ENCODE assay signal across 19 cellular contexts in the genomic region with DNA sequence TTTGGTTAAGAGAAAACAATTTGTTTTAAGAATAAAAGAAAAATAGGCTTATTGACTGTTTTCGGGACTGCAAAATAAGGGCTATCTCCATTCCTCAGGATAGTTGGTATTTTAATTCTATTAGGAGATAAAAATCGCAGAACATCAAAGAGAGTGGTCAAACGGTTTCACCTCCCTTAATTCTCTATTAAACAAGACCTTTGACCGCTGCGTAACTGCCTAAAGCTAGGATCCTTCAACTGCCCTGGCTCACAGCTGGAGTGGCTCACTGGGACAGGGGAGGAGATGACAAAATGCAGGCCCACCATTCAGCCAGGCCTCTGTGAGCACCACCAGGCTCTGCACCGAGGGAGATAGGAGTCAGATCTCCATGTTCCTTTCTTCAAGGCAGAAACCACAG.
DNase-seq lines count a peak whose midpoint lies in the region; ATAC-seq, FAIRE-seq and TF ChIP-seq lines count a peak whose summit lies in the region.
"Had no signal": no experiment of that assay in that cellular context is flagged by ENCODE, and none has a peak within 500 bp of the region (broad histone marks: within the 10 kb centered on the region; RNA-seq: fewer than 3 reads in every experiment).

No MANE protein-coding gene starts in this region.

- H3K36me3 ChIP-seq in endodermal cell (ENCODE audit: control insufficient read depth, insufficient read depth, low read length): no peaks in the 10 kb centered on the region
- H3K36me3 ChIP-seq in mesendoderm (ENCODE audit: control insufficient read depth, insufficient read depth, low read length): no peaks in the 10 kb centered on the region
- no peaks in the 10 kb centered on the region for H3K36me3 ChIP-seq in small intestine (ENCODE audit: control insufficient read depth in 2 of 2, insufficient read depth in 2 of 2, low read length in 2 of 2)
- H3K36me3 ChIP-seq: HAP-1 had no signal

- H3K4me1 ChIP-seq in endodermal cell (ENCODE audit: control insufficient read depth, insufficient read depth, low read length) (peaks cover 7% of the 10 kb centered on the region), mesendoderm (ENCODE audit: control insufficient read depth, low read depth, low read length) (no peaks in the 10 kb centered on the region), small intestine (ENCODE audit: control insufficient read depth in 2 of 2, insufficient read depth in 1 of 2, low read depth in 1 of 2, low read length in 1 of 2) (no peaks in the 10 kb centered on the region)
- H3K4me1 ChIP-seq: HAP-1 had no signal

- no peak overlapping the region for H4K8ac ChIP-seq in mesendoderm (ENCODE audit: low read depth, low read length)

- no peak overlapping the region for H3K56ac ChIP-seq in mesendoderm (ENCODE audit: low read length)

- no peak overlapping the region for H2AK5ac ChIP-seq in mesendoderm (ENCODE audit: low read length)

- no peak overlapping the region for H3K9ac ChIP-seq in endodermal cell (ENCODE audit: extremely low read depth, low read length, poor library complexity, severe bottlenecking)
- H3K9ac ChIP-seq in mesendoderm (ENCODE audit: low read length): no peak overlapping the region
- H3K9ac ChIP-seq: GM23248 had no signal

- H3K9me3 Mint-ChIP-seq in endodermal cell: no peaks in the 10 kb centered on the region

- no peak overlapping the region for H3K4me2 ChIP-seq in mesendoderm (ENCODE audit: low read length)

- H3K4ac ChIP-seq in mesendoderm (ENCODE audit: low read depth, low read length): no peak overlapping the region

- no peaks in the 10 kb centered on the region for H3K27me3 Mint-ChIP-seq in endodermal cell (ENCODE audit: insufficient read depth)

- H3K4me3 ChIP-seq in endodermal cell (ENCODE audit: low read length): no peak overlapping the region
- no peak overlapping the region for H3K4me3 ChIP-seq in mesendoderm (ENCODE audit: low read length)
- H3K4me3 ChIP-seq in small intestine (ENCODE audit: low read depth in 1 of 2, low read length in 2 of 2): no peak overlapping the region
- H3K4me3 ChIP-seq: GM23248, HAP-1 had no signal

- H3K79me1 ChIP-seq in mesendoderm (ENCODE audit: low read length): no peaks in the 10 kb centered on the region

- no peaks in the 10 kb centered on the region for H3K9me3 ChIP-seq in endodermal cell (ENCODE audit: control insufficient read depth, low read length)
- no peaks in the 10 kb centered on the region for H3K9me3 ChIP-seq in small intestine (ENCODE audit: control insufficient read depth, low read depth)
- H3K9me3 ChIP-seq: HAP-1 had no signal

- no peak overlapping the region for H3K4me3 Mint-ChIP-seq in endodermal cell

- no peak overlapping the region for H2BK120ac ChIP-seq in mesendoderm (ENCODE audit: low read depth, low read length)

- no peaks in the 10 kb centered on the region for H3K36me3 Mint-ChIP-seq in endodermal cell (ENCODE audit: low read depth)

- no peak overlapping the region for H3K18ac ChIP-seq in mesendoderm (ENCODE audit: low read length)

- no peak for FAIRE-seq in small intestine (lab: Jason Lieb, UNC)
- FAIRE-seq: RCC 7860 had no signal

- H4K5ac ChIP-seq in mesendoderm (ENCODE audit: low read length): no peak overlapping the region

- 65 to 82% methylated on average over 3 to 6 of the region's 6 CpGs for WGBS in endodermal cell (ENCODE audit: insufficient coverage in 1 of 2, insufficient read length in 1 of 2), 2 experiments
- no CpG with 5 or more reads among the region's 6 CpGs for WGBS in mesendoderm (ENCODE audit: extremely low coverage, insufficient coverage, low lambda C conversion rate)
- 46 to 54% (median 50%) methylated on average over 6 of the region's 6 CpGs for WGBS in small intestine, 3 donors

- H3K27ac ChIP-seq in endodermal cell (ENCODE audit: low read depth, low read length) (no peak overlapping the region), mesendoderm (ENCODE audit: low read depth, low read length) (no peak overlapping the region), small intestine (ENCODE audit: low read depth in 1 of 2, low read length in 1 of 2) (no peak overlapping the region)
- H3K27ac ChIP-seq: GM23248 had no signal

- peak overlapping the region; percentile 86 for H3K27ac Mint-ChIP-seq in endodermal cell

- peaks cover 18% of the 10 kb centered on the region for H3K4me1 Mint-ChIP-seq in endodermal cell

- ATAC-seq in GM19351 (IDR thresholded peaks at IDR 0.05; ENCODE audit: unreplicated experiment): no peak
- ATAC-seq: Right ventricle myocardium inferior had no signal

- no peaks in the 10 kb centered on the region for H3K79me2 ChIP-seq in mesendoderm (ENCODE audit: control insufficient read depth, insufficient read depth, low read length)

- DNase-seq in HuH-7 (ENCODE audit: low spot score) (peak; percentile 48), endodermal cell (peak; percentile 69), mesendoderm (peak; percentile 74), small intestine (peak; percentile 10), HPDE6-E6E7 (ENCODE audit: extremely low spot score) (no peak), DMS53 (lab: John Stamatoyannopoulos, UW) (no peak)
- DNase-seq: C1 segment of cervical spinal cord, DMS79 treated with DMSO at 0.1 percent for 48 hours, GM23248, KBM-7, NCI-H1105 treated with DMSO at 0.1 percent for 48 hours, NCI-H1694, NCI-H2107, NCI-H510A treated with DMSO at 0.1 percent for 48 hours, NCI-H774 had no signal

- H3K27me3 ChIP-seq in endodermal cell (ENCODE audit: control insufficient read depth, insufficient read depth, low read length, poor library complexity, severe bottlenecking) (no peaks in the 10 kb centered on the region), mesendoderm (ENCODE audit: insufficient read depth, low read length, poor library complexity) (no peaks in the 10 kb centered on the region), small intestine (ENCODE audit: control insufficient read depth in 2 of 2, insufficient read depth in 2 of 2, low read length in 2 of 2) (no peaks in the 10 kb centered on the region)

- no peak overlapping the region for H2BK5ac ChIP-seq in mesendoderm (ENCODE audit: low read length)

- no peak for TF ChIP-seq CTCF in endodermal cell (conservative IDR thresholded peaks at IDR 0.05)

- no peak overlapping the region for H3K23ac ChIP-seq in mesendoderm (ENCODE audit: low read length)

- no peak overlapping the region for H2BK15ac ChIP-seq in mesendoderm (replicated peaks; ENCODE audit: low read depth)

Comparison
In these comparisons a context has a peak if more than half of its experiments do, and no peak if none do; other contexts are left out.
1. DNase-seq: peak in HuH-7 (single experiment), endodermal cell (single experiment), mesendoderm (single experiment) and small intestine (single experiment); none in HPDE6-E6E7 (single experiment) and DMS53 (single experiment).